ENCODE assay signal across 26 cellular contexts in genomic region chr1:65824103-65824502, GRCh38. TPM values are rescaled to one million over a fixed set of nuclear protein-coding genes. Genes with fewer than 3 reads are reported as not detected.
A peak's percentile ranks its signal among the peaks of the same experiment; 100 is the strongest.
DNase-seq lines count a peak whose midpoint lies in the region; ATAC-seq, FAIRE-seq and TF ChIP-seq lines count a peak whose summit lies in the region.
"Had no signal": no experiment of that assay in that cellular context is flagged by ENCODE, and none has a peak within 500 bp of the region (broad histone marks: within the 10 kb centered on the region; RNA-seq: fewer than 3 reads in every experiment).

No MANE protein-coding gene starts in this region.

- no peak overlapping the region for H4K91ac ChIP-seq in IMR-90 (ENCODE audit: insufficient read depth, low read depth, low read length)
- no peak overlapping the region for H4K91ac ChIP-seq in trophoblast cell (ENCODE audit: low read depth, low read length)

- no peaks in the 10 kb centered on the region for H3K36me3 ChIP-seq in IMR-90 (ENCODE audit: control insufficient read depth, insufficient read depth, low read length)
- H3K36me3 ChIP-seq in K562 (ENCODE audit: control insufficient read depth, insufficient read depth, low read length): no peaks in the 10 kb centered on the region
- no peaks in the 10 kb centered on the region for H3K36me3 ChIP-seq in trophoblast cell (ENCODE audit: control insufficient read depth in 1 of 2, insufficient read depth in 2 of 2, low read length in 2 of 2)
- H3K36me3 ChIP-seq: BE2C, BLaER1 had no signal

- H3K9me1 ChIP-seq in IMR-90 (ENCODE audit: insufficient read depth, low read length) (peaks cover 2% of the 10 kb centered on the region; the same call in 1 of the 2 replicates), K562 (ENCODE audit: control insufficient read depth, insufficient read depth, low read length) (no peaks in the 10 kb centered on the region)

- H3K4ac ChIP-seq in IMR-90 (ENCODE audit: low read depth, low read length) (no peak overlapping the region), trophoblast cell (ENCODE audit: low read depth, low read length) (no peak overlapping the region)

- H3K79me1 ChIP-seq in IMR-90 (ENCODE audit: low read depth in 1 of 2, low read length in 2 of 2) (no peaks in the 10 kb centered on the region; a peak in 1 of 4 replicates), trophoblast cell (ENCODE audit: low read length) (no peaks in the 10 kb centered on the region)

- ATAC-seq in IMR-90 (ENCODE audit: low read depth) (no peak), K562 (no peak)
- ATAC-seq: GM12878 had no signal

- CTCF ChIA-PET in IMR-90 (lab: Yijun Ruan, JAX) (no interaction called here), K562 (lab: Yijun Ruan, JAX; ENCODE audit: low intra/inter-chr PET ratio) (no interaction called here)

- no peak for TF ChIP-seq RAD21 in IMR-90 (IDR thresholded peaks at IDR 0.05; ENCODE audit: low read length)
- TF ChIP-seq RAD21 in K562 (CRISPR knock-in tag; conservative IDR thresholded peaks at IDR 0.05 in 1 of 2, IDR thresholded peaks at IDR 0.05 in 1 of 2): no peak

- H3K18ac ChIP-seq in IMR-90 (ENCODE audit: low read depth, low read length) (no peak overlapping the region), trophoblast cell (ENCODE audit: low read length) (no peak overlapping the region)

- intact Hi-C loops in IMR-90 (cut with micrococcal nuclease): loop anchor here (10.0 kb wide), 1 partner anchor 621 kb away; no protein-coding TSS in a partner anchor
- intact Hi-C loops in K562 (cut with micrococcal nuclease): no loop called here

- H2BK5ac ChIP-seq in IMR-90 (ENCODE audit: low read depth, low read length, poor library complexity, severe bottlenecking) (no peak overlapping the region), trophoblast cell (ENCODE audit: low read depth, low read length, poor library complexity) (no peak overlapping the region)

- no TSS peak for BruUV-seq in IMR-90 (replicated peaks; lab: Mats Ljungman, UMichigan)
- BruUV-seq in K562 (replicated peaks; lab: Mats Ljungman, UMichigan): no TSS peak

- H3K4me1 ChIP-seq in IMR-90 (ENCODE audit: control insufficient read depth, insufficient read depth, low read length): peaks cover 7% of the 10 kb centered on the region
- peaks cover 0 to 3% of the 10 kb centered on the region in 2 experiments; a peak in 1 of 5 replicates for H3K4me1 ChIP-seq in K562 (replicated peaks in 1 of 2; ENCODE audit: control insufficient read depth in 2 of 2, insufficient read depth in 2 of 2, low read length in 2 of 2)
- no peaks in the 10 kb centered on the region for H3K4me1 ChIP-seq in trophoblast cell (ENCODE audit: control insufficient read depth in 1 of 2, insufficient read depth in 2 of 2, low read length in 2 of 2)
- H3K4me1 ChIP-seq: BE2C, BLaER1 had no signal

- POLR2A ChIA-PET in IMR-90 (lab: Charles Lee; ENCODE audit: unreplicated experiment) (no interaction called here), K562 (lab: Yijun Ruan, JAX) (no interaction called here)

- no peak overlapping the region for H3K9ac ChIP-seq in IMR-90 (ENCODE audit: low read depth, low read length)
- H3K9ac ChIP-seq in K562 (ENCODE audit: insufficient read depth in 1 of 2, low read depth in 2 of 2, low read length in 2 of 2): no peak overlapping the region
- no peak overlapping the region for H3K9ac ChIP-seq in trophoblast cell (ENCODE audit: low read length)
- H3K9ac ChIP-seq: BLaER1 had no signal

- H2AK5ac ChIP-seq in IMR-90 (ENCODE audit: low read depth, low read length) (no peak overlapping the region), trophoblast cell (ENCODE audit: low read length) (no peak overlapping the region)

- H3K4me3 ChIP-seq in IMR-90 (ENCODE audit: insufficient read depth, low read depth, low read length) (no peak overlapping the region), K562 (no peak overlapping the region), trophoblast cell (ENCODE audit: low read depth, low read length) (no peak overlapping the region)
- H3K4me3 ChIP-seq: BLaER1, GM12878 had no signal

- in situ Hi-C loops in IMR-90 (cut with MboI; ENCODE audit: low sequenced_read_pairs) (loop anchor here (25.0 kb wide), 1 partner anchor 1113 kb away; no protein-coding TSS in a partner anchor), K562 (cut with MboI) (no loop called here)

- dilution Hi-C loops in IMR-90 (cut with HindIII; ENCODE audit: low sequenced_read_pairs, unreplicated experiment): no loop called here

- no peak overlapping the region for H2BK120ac ChIP-seq in IMR-90 (ENCODE audit: low read depth, low read length)
- H2BK120ac ChIP-seq in trophoblast cell (ENCODE audit: insufficient read depth, low read length, poor library complexity): no peak overlapping the region

- no peak overlapping the region for H2AK9ac ChIP-seq in IMR-90 (replicated peaks; ENCODE audit: low read depth, low read length, poor library complexity)

- H4K8ac ChIP-seq in IMR-90 (ENCODE audit: low read depth in 2 of 2, low read length in 2 of 2) (no peak overlapping the region), trophoblast cell (ENCODE audit: low read depth, low read length) (no peak overlapping the region)

- H3K79me2 ChIP-seq in K562 (ENCODE audit: control insufficient read depth, insufficient read depth, low read length) (no peaks in the 10 kb centered on the region), trophoblast cell (ENCODE audit: control insufficient read depth, insufficient read depth, low read length, poor library complexity) (no peaks in the 10 kb centered on the region)

- no peak overlapping the region for H3K14ac ChIP-seq in IMR-90 (replicated peaks; ENCODE audit: low read depth, low read length)
- H3K14ac ChIP-seq in trophoblast cell (ENCODE audit: low read length): no peak overlapping the region

- H3K9me3 ChIP-seq in IMR-90 (ENCODE audit: control insufficient read depth, insufficient read depth, low read length) (no peaks in the 10 kb centered on the region), K562 (replicated peaks; ENCODE audit: control insufficient read depth, insufficient read depth, low read depth, low read length) (no peaks in the 10 kb centered on the region), trophoblast cell (ENCODE audit: insufficient read depth, low read depth, low read length) (no peaks in the 10 kb centered on the region)
- H3K9me3 ChIP-seq: BE2C, BLaER1 had no signal

- TF ChIP-seq POLR2A in IMR-90 (IDR thresholded peaks at IDR 0.05; ENCODE audit: low read depth, low read length) (no peak), K562 (conservative IDR thresholded peaks at IDR 0.05) (no peak)

- H2BK12ac ChIP-seq in trophoblast cell (ENCODE audit: low read length): no peak overlapping the region

- no peaks in the 10 kb centered on the region for H4K20me1 ChIP-seq in IMR-90 (ENCODE audit: insufficient read depth, low read length)
- H4K20me1 ChIP-seq in K562 (replicated peaks; ENCODE audit: control insufficient read depth, insufficient read depth, low read length): no peaks in the 10 kb centered on the region
- H4K20me1 ChIP-seq: BLaER1 had no signal

- DNase-seq in IMR-90: no peak
- DNase-seq in K562 (ENCODE audit: extremely low read depth in 1 of 4, low spot score in 3 of 4): no peak
- no peak for DNase-seq in trophoblast cell
- no peak for DNase-seq in NOMO-1 treated with DMSO at 0.1 percent for 48 hours (lab: John Stamatoyannopoulos, UW; ENCODE audit: unreplicated experiment)
- DNase-seq: 8988T; ACHN; BE2C; C1 segment of cervical spinal cord; CD4-positive, alpha-beta memory T cell; CD4-positive, CD25-positive, alpha-beta regulatory T cell; CD8-positive, alpha-beta memory T cell; COR-L47; DMS 273 treated with DMSO at 0.1 percent for 48 hours; DMS153; DMS53; DMS79; DND-41; EL; GDM1 had no signal

- H2BK15ac ChIP-seq in IMR-90 (ENCODE audit: low read depth, low read length): no peak overlapping the region

- no peak overlapping the region for H3K56ac ChIP-seq in IMR-90 (ENCODE audit: extremely low read depth, insufficient read depth, low read length)

- no peak overlapping the region for H4K5ac ChIP-seq in IMR-90 (ENCODE audit: low read depth, low read length)

- no peak overlapping the region for H2BK20ac ChIP-seq in IMR-90 (ENCODE audit: low read depth, low read length)

- H4K12ac ChIP-seq in trophoblast cell (ENCODE audit: low read depth, low read length): no peak overlapping the region

- TF ChIP-seq EP300 in K562 (IDR thresholded peaks at IDR 0.05; ENCODE audit: low read length): no peak

- no peak overlapping the region for H3K27ac ChIP-seq in IMR-90 (ENCODE audit: insufficient read depth, low read length)
- H3K27ac ChIP-seq in K562 (ENCODE audit: extremely low read depth, low read depth, low read length): no peak overlapping the region
- no peak overlapping the region for H3K27ac ChIP-seq in trophoblast cell (ENCODE audit: low read depth, low read length)
- H3K27ac ChIP-seq: BLaER1 had no signal

- H3K4me2 ChIP-seq in IMR-90 (ENCODE audit: low read depth, low read length) (no peak overlapping the region), K562 (ENCODE audit: insufficient read depth, low read length) (no peak overlapping the region), trophoblast cell (ENCODE audit: low read length) (no peak overlapping the region)
- H3K4me2 ChIP-seq: BLaER1 had no signal

- H3K23ac ChIP-seq in IMR-90 (ENCODE audit: low read depth, low read length): no peak overlapping the region
- no peak overlapping the region for H3K23ac ChIP-seq in trophoblast cell (ENCODE audit: low read length)

- H3K27me3 ChIP-seq in IMR-90 (ENCODE audit: control insufficient read depth, insufficient read depth, low read length) (no peaks in the 10 kb centered on the region), K562 (ENCODE audit: control insufficient read depth in 2 of 2, insufficient read depth in 2 of 2, low read length in 2 of 2) (no peaks in the 10 kb centered on the region), trophoblast cell (ENCODE audit: insufficient read depth, low read length) (no peaks in the 10 kb centered on the region)
- H3K27me3 ChIP-seq: BE2C, BLaER1 had no signal

- no peak overlapping the region for H2AFZ ChIP-seq in IMR-90 (replicated peaks; ENCODE audit: low read length, poor library complexity)
- no peak overlapping the region for H2AFZ ChIP-seq in K562 (ENCODE audit: low read depth, low read length)
- H2AFZ ChIP-seq in trophoblast cell (ENCODE audit: insufficient read depth, low read length, poor library complexity): no peak overlapping the region

- no peak for TF ChIP-seq CTCF in IMR-90 (conservative IDR thresholded peaks at IDR 0.05; ENCODE audit: low read depth, low read length)
- TF ChIP-seq CTCF in K562 (IDR thresholded peaks at IDR 0.05 in 2 of 3, conservative IDR thresholded peaks at IDR 0.05 in 1 of 3; ENCODE audit: insufficient read depth in 2 of 3, low read depth in 1 of 3, low read length in 3 of 3): no peak

- no peak for FAIRE-seq in K562 (lab: Jason Lieb, UNC)
- peak; percentile 51 for FAIRE-seq in islet of Langerhans (lab: Jason Lieb, UNC)
- FAIRE-seq: A204.1, GM12878, GM12892, GM19239 had no signal

RNA-seq across cellular contexts. Expression of gene PDE4B, which starts 31.4 kb away (rescaled TPM):
- 15.6 and 21.3 TPM in 2 replicates for total RNA-seq in IMR-90 (2012; rRNA removed)
- 5.2 and 5.8 TPM in 2 replicates for polyA plus RNA-seq in IMR-90 (2012; rRNA removed)
- polyA plus RNA-seq in IMR-90 (2012; cell fraction: cytosol; rRNA removed): 1.9 and 2.1 TPM in 2 replicates
- 5.4 and 25.3 TPM in 2 replicates for polyA plus RNA-seq in IMR-90 (2012; cell fraction: nucleus; rRNA removed; ENCODE audit: low replicate concordance)
- total RNA-seq in K562 (2011; cell fraction: chromatin; rRNA removed; ENCODE audit: low replicate concordance): 1.0 TPM in 1 of 2 replicates, not detected in the other
- total RNA-seq in K562 (2011; cell fraction: nucleolus; rRNA removed): not detected in 2 replicates
- not detected in 2 replicates for total RNA-seq in K562 (2011; cell fraction: nucleoplasm; rRNA removed)
- not detected in 2 replicates for total RNA-seq in K562 (2014; rRNA removed)
- not detected in 2 replicates for total RNA-seq in K562 (2014; rRNA removed; fragmentation: Illumina TruSeq; extraction: Trizol)
- not detected in 2 replicates for total RNA-seq in K562 (2015; rRNA removed; fragmentation: Illumina TruSeq; extraction: Trizol)
- total RNA-seq in K562 (2021): 0.07 and 0.09 TPM in 2 replicates
- not detected in 2 replicates for polyA plus RNA-seq in K562 (2011; rRNA removed)
- polyA plus RNA-seq in K562 (2011; cell fraction: cytosol; rRNA removed): not detected in 2 replicates
- not detected in 2 replicates for polyA plus RNA-seq in K562 (2011; cell fraction: nucleus; rRNA removed)
- polyA plus RNA-seq in K562 (2012): not detected in 2 replicates
- polyA plus RNA-seq in K562 (2014; fragmentation: Illumina TruSeq; extraction: Trizol): not detected in 2 replicates
- not detected for polyA plus RNA-seq in K562 (2014; fragmentation: Nextera tagmentation; extraction: Ambion mirVana)
- not detected in 2 replicates for polyA plus RNA-seq in K562 (2014; rRNA removed)
- polyA minus RNA-seq in K562 (2011; rRNA and poly(A)+ RNA removed): not detected in 2 replicates
- not detected in 2 replicates for polyA minus RNA-seq in K562 (2011; cell fraction: cytosol; rRNA and poly(A)+ RNA removed)
- not detected in 2 replicates for polyA minus RNA-seq in K562 (2011; cell fraction: nucleus; rRNA and poly(A)+ RNA removed)
- 0.67 and 0.92 TPM in 2 replicates for polyA plus RNA-seq in trophoblast cell (2013)
- total RNA-seq: G401 had no signal
